ENCODE assay signal across 15 cellular contexts in the genomic region with DNA sequence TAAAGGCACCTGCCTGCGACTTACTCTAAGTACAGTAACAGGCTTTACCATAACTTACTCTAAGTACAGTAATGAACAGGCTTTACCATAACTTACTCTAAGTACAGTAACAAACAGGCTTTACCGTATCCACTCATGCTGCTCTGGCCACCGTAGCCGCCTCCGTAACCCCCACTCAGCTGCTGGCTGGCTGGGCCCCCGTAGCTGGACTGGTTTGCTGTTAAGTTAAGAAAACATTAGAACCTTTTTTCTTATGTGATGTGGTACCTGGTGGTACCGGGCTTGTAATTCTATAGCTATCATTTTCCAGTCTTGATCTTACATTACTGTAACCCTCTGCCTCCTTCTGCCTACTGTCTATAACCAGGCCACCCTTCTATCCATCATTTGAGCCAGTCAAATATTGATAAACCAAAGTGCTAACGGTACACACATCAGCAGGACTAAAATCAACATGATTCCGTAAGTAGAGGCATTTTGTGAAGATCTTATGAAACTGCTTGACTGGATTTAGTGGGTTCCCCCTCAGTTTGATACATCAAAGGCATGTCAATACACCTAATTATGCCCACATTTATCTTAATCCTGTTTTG. TPM values are rescaled to one million over a fixed set of nuclear protein-coding genes. Genes with fewer than 3 reads are reported as not detected.
DNase-seq lines count a peak whose midpoint lies in the region; ATAC-seq and TF ChIP-seq lines count a peak whose summit lies in the region.
"Had no signal": no experiment of that assay in that cellular context is flagged by ENCODE, and none has a peak within 500 bp of the region (broad histone marks: within the 10 kb centered on the region; RNA-seq: fewer than 3 reads in every experiment).

No MANE protein-coding gene starts in this region.

- H3K4me1 ChIP-seq in CD4-positive, CD25-positive, alpha-beta regulatory T cell (ENCODE audit: control insufficient read depth, insufficient read depth, low read length, poor library complexity, severe bottlenecking) = peaks cover 46% of the 10 kb centered on the region

- no peak overlapping the region for H3K4me3 ChIP-seq in CD4-positive, CD25-positive, alpha-beta regulatory T cell (ENCODE audit: low read depth, low read length)

- peak overlapping the region; percentile 39 for H3K27ac ChIP-seq in CD4-positive, CD25-positive, alpha-beta regulatory T cell (ENCODE audit: insufficient read depth, low read length, poor library complexity, severe bottlenecking)
- H3K27ac ChIP-seq: brain microvascular endothelial cell, HL-60 had no signal

- H3K36me3 ChIP-seq in CD4-positive, CD25-positive, alpha-beta regulatory T cell (ENCODE audit: control insufficient read depth, insufficient read depth, low read length) = peaks cover 97% of the 10 kb centered on the region

- POLR2A ChIA-PET in GM10248 (lab: Yijun Ruan, JAX) = interaction anchor here (1.3 kb wide), 1 partner anchor 186 kb away, joined by 3 read pairs; no protein-coding TSS in a partner anchor

- H3K36me3 Mint-ChIP-seq in CD4-positive, CD25-positive, alpha-beta regulatory T cell = peaks cover 71% of the 10 kb centered on the region
- H3K36me3 Mint-ChIP-seq in activated naive CD8-positive, alpha-beta T cell = peaks cover 38% of the 10 kb centered on the region
- peaks cover 87% of the 10 kb centered on the region for H3K36me3 Mint-ChIP-seq in nephron progenitor cell (ENCODE audit: low read depth)

- TF ChIP-seq CTCF in nephron progenitor cell (IDR thresholded peaks at IDR 0.05) = no peak
- TF ChIP-seq CTCF in GM10248 (IDR thresholded peaks at IDR 0.05; ENCODE audit: control extremely low read depth, extremely low read depth, low read depth, missing control alignments) = no peak

- no peak for DNase-seq in CD4-positive, CD25-positive, alpha-beta regulatory T cell
- DNase-seq in nephron progenitor cell = no peak
- DNase-seq in NCI-H82 (lab: John Stamatoyannopoulos, UW) = no peak
- DNase-seq in medulla oblongata (ENCODE audit: extremely low spot score) = no peak
- no peak for DNase-seq in GM10248 (ENCODE audit: extremely low spot score)
- DNase-seq: brain microvascular endothelial cell; effector CD8-positive, alpha-beta T cell; midbrain; NCI-H2081 treated with DMSO at 0.1 percent for 48 hours; NCI-H748 treated with DMSO at 0.1 percent for 48 hours had no signal

- H3K4me3 Mint-ChIP-seq in CD4-positive, CD25-positive, alpha-beta regulatory T cell = peak overlapping the region in 3 of 4 donors; percentile 13 to 68 (median 29)
- H3K4me3 Mint-ChIP-seq in activated naive CD8-positive, alpha-beta T cell = peak overlapping the region; percentile 59
- no peak overlapping the region for H3K4me3 Mint-ChIP-seq in nephron progenitor cell
- H3K4me3 Mint-ChIP-seq: B cell had no signal

- H3K9me3 Mint-ChIP-seq in CD4-positive, CD25-positive, alpha-beta regulatory T cell = no peaks in the 10 kb centered on the region
- no peaks in the 10 kb centered on the region for H3K9me3 Mint-ChIP-seq in activated naive CD8-positive, alpha-beta T cell (ENCODE audit: low read depth)
- H3K9me3 Mint-ChIP-seq in nephron progenitor cell = no peaks in the 10 kb centered on the region

- H3K9me3 ChIP-seq in CD4-positive, CD25-positive, alpha-beta regulatory T cell (ENCODE audit: control insufficient read depth in 2 of 2, low read length in 2 of 2) = no peaks in the 10 kb centered on the region

- no peaks in the 10 kb centered on the region for H3K27me3 Mint-ChIP-seq in CD4-positive, CD25-positive, alpha-beta regulatory T cell
- H3K27me3 Mint-ChIP-seq in activated naive CD8-positive, alpha-beta T cell = no peaks in the 10 kb centered on the region
- peaks cover 2% of the 10 kb centered on the region for H3K27me3 Mint-ChIP-seq in nephron progenitor cell (ENCODE audit: low read depth, poor library complexity)
- H3K27me3 Mint-ChIP-seq: B cell had no signal

- TF ChIP-seq POLR2A in GM19193 (IDR thresholded peaks at IDR 0.05; ENCODE audit: extremely low read depth, insufficient read depth, insufficient read length) = peak; percentile 31

- H3K27ac Mint-ChIP-seq in CD4-positive, CD25-positive, alpha-beta regulatory T cell = peak overlapping the region in 2 of 3 donors; percentile 34 to 93
- peak overlapping the region; percentile 73 for H3K27ac Mint-ChIP-seq in activated naive CD8-positive, alpha-beta T cell
- peak overlapping the region; percentile 34 for H3K27ac Mint-ChIP-seq in nephron progenitor cell
- H3K27ac Mint-ChIP-seq: B cell had no signal

- peaks cover 33 to 78% (median 58%) of the 10 kb centered on the region in 4 donors for H3K4me1 Mint-ChIP-seq in CD4-positive, CD25-positive, alpha-beta regulatory T cell
- H3K4me1 Mint-ChIP-seq in activated naive CD8-positive, alpha-beta T cell (ENCODE audit: low read depth) = peaks cover 74% of the 10 kb centered on the region
- peaks cover 81% of the 10 kb centered on the region for H3K4me1 Mint-ChIP-seq in nephron progenitor cell

- H3K27me3 ChIP-seq in CD4-positive, CD25-positive, alpha-beta regulatory T cell (ENCODE audit: control insufficient read depth, insufficient read depth, low read length) = no peaks in the 10 kb centered on the region
- H3K27me3 ChIP-seq: brain microvascular endothelial cell had no signal

- CTCF ChIA-PET in GM10248 (lab: Yijun Ruan, JAX) = no interaction called here

- ATAC-seq in CD4-positive, CD25-positive, alpha-beta regulatory T cell (ENCODE audit: low read depth in 2 of 2) = no peak
- ATAC-seq in GM19395 (IDR thresholded peaks at IDR 0.05; ENCODE audit: unreplicated experiment) = no peak

RNA-seq across cellular contexts. Expression of a gene that starts 7.4 kb away (rescaled TPM):
- 2,049 TPM for total RNA-seq in CD4-positive, CD25-positive, alpha-beta regulatory T cell
- polyA plus RNA-seq in CD4-positive, CD25-positive, alpha-beta regulatory T cell = 100 to 1,000 TPM; 102 to 155 (median 130) TPM
